Comparison of ENCODE assay signal across 8 cellular contexts in the genomic region with DNA sequence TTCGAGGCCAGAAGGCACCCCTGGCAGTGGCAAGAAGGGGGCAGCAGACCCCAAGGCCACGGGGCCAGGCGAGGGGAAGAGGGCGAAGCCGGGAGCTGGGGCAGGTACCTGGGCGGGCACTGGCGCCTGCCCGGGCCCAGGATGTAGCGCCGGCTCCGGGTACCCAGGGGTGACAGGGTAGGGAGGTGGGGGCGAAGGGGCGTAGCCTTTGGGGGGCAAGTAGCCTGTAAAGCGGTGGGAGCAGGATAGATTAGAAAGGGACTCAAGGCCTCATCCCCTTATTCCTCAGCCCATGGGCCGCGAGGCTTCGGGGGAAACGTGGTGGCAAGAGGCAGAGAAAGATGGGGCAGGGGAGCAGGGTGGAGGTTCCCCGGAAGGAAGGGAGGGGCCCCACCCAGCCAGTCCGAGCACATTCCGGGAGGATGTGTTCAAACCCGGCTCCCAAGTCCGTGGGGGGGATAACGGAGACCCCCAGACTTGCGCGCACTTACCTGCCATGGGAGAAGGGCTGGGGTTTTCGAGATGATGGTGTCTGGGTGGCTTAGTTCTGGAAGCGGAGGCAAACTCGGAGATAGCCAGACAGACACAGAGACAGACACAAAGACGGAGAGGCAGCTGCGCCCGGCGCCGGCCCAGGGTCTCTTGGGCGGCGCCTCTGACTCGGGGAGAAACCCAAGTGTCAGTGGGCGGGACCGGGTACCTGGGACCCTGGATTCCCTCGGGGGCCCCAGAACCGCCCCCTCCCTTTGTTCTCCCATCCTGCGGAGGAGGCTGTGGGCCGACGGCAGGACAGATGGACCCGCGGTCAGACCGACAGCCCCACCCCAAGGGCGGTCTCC. TPM values are rescaled to one million over a fixed set of nuclear protein-coding genes. Genes with fewer than 3 reads are reported as not detected.
DNase-seq lines count a peak whose midpoint lies in the region; ATAC-seq and TF ChIP-seq lines count a peak whose summit lies in the region.

No MANE protein-coding gene starts in this region.

- peak overlapping the region; percentile 68 for H3K27ac ChIP-seq in CD8-positive, alpha-beta T cell (ENCODE audit: low read depth, low read length)
- peak overlapping the region; percentile 81 for H3K27ac ChIP-seq in VCaP

- H3K36me3 ChIP-seq in CD8-positive, alpha-beta T cell (ENCODE audit: insufficient read depth, low read length): peaks cover 36% of the 10 kb centered on the region

- ATAC-seq in CD8-positive, alpha-beta T cell: peak; percentile 70
- peak; percentile 37 for ATAC-seq in GM19455 (IDR thresholded peaks at IDR 0.05; ENCODE audit: unreplicated experiment)

- peaks cover 45% of the 10 kb centered on the region for H3K36me3 Mint-ChIP-seq in CD8-positive, alpha-beta T cell
- H3K36me3 Mint-ChIP-seq in dendritic cell treated with granulocyte-macrophage colony-stimulating factor and Interleukin-4, amounts not matched to agents 40 ng/mL and 50 ng/mL, for 4 days (ENCODE audit: low read depth): peaks cover 55% of the 10 kb centered on the region
- peaks cover 16% of the 10 kb centered on the region for H3K36me3 Mint-ChIP-seq in mesothelial cell of epicardium
- H3K36me3 Mint-ChIP-seq in stimulated activated naive CD8-positive, alpha-beta T cell treated with anti-CD3 and anti-CD28 coated beads, Interleukin-15, Interleukin-2, amounts not matched to agents 100 ng/mL and 50 ng/mL, for 24 hours (ENCODE audit: low read depth): peaks cover 28% of the 10 kb centered on the region

- peak in 5 of 7 experiments; percentile 44 to 80 (median 68) for DNase-seq in CD8-positive, alpha-beta T cell
- peak; percentile 25 for DNase-seq in HT-29 (ENCODE audit: low spot score)
- DNase-seq in mesothelial cell of epicardium (ENCODE audit: low spot score in 2 of 2, unreplicated experiment in 2 of 2): no peak
- no peak for DNase-seq in 8988T

- no peaks in the 10 kb centered on the region for H3K27me3 Mint-ChIP-seq in CD8-positive, alpha-beta T cell (ENCODE audit: low read depth)
- no peaks in the 10 kb centered on the region for H3K27me3 Mint-ChIP-seq in dendritic cell treated with granulocyte-macrophage colony-stimulating factor and Interleukin-4, amounts not matched to agents 40 ng/mL and 50 ng/mL, for 4 days
- no peaks in the 10 kb centered on the region for H3K27me3 Mint-ChIP-seq in mesothelial cell of epicardium (ENCODE audit: low read depth)
- no peaks in the 10 kb centered on the region for H3K27me3 Mint-ChIP-seq in stimulated activated naive CD8-positive, alpha-beta T cell treated with anti-CD3 and anti-CD28 coated beads, Interleukin-15, Interleukin-2, amounts not matched to agents 100 ng/mL and 50 ng/mL, for 24 hours

- H3K9me3 ChIP-seq in CD8-positive, alpha-beta T cell (ENCODE audit: low read length): no peaks in the 10 kb centered on the region

- TF ChIP-seq CTCF in CD8-positive, alpha-beta T cell (IDR thresholded peaks at IDR 0.05): no peak
- TF ChIP-seq CTCF in VCaP (conservative IDR thresholded peaks at IDR 0.05): no peak
- TF ChIP-seq CTCF in mesothelial cell of epicardium (IDR thresholded peaks at IDR 0.05; ENCODE audit: unreplicated experiment): no peak

- peak overlapping the region; percentile 84 for H3K4me3 ChIP-seq in CD8-positive, alpha-beta T cell (ENCODE audit: low read depth, low read length)

- no peaks in the 10 kb centered on the region for H3K9me3 Mint-ChIP-seq in CD8-positive, alpha-beta T cell
- no peaks in the 10 kb centered on the region for H3K9me3 Mint-ChIP-seq in dendritic cell treated with granulocyte-macrophage colony-stimulating factor and Interleukin-4, amounts not matched to agents 40 ng/mL and 50 ng/mL, for 4 days
- no peaks in the 10 kb centered on the region for H3K9me3 Mint-ChIP-seq in mesothelial cell of epicardium
- H3K9me3 Mint-ChIP-seq in stimulated activated naive CD8-positive, alpha-beta T cell treated with anti-CD3 and anti-CD28 coated beads, Interleukin-15, Interleukin-2, amounts not matched to agents 100 ng/mL and 50 ng/mL, for 24 hours: no peaks in the 10 kb centered on the region

- peak overlapping the region; percentile 92 for H3K27ac Mint-ChIP-seq in CD8-positive, alpha-beta T cell
- H3K27ac Mint-ChIP-seq in dendritic cell treated with granulocyte-macrophage colony-stimulating factor and Interleukin-4, amounts not matched to agents 40 ng/mL and 50 ng/mL, for 4 days: peak overlapping the region; percentile 89
- peak overlapping the region; percentile 88 for H3K27ac Mint-ChIP-seq in mesothelial cell of epicardium
- peak overlapping the region; percentile 75 for H3K27ac Mint-ChIP-seq in stimulated activated naive CD8-positive, alpha-beta T cell treated with anti-CD3 and anti-CD28 coated beads, Interleukin-15, Interleukin-2, amounts not matched to agents 100 ng/mL and 50 ng/mL, for 24 hours

- intact Hi-C loops in CD8-positive, alpha-beta T cell (cut with DNase I, micrococcal nuclease): loop anchor here (1.0 to 2.0 kb wide), 4 partner anchors 10 to 89 kb away; a partner anchor contains a TSS
- intact Hi-C loops in dendritic cell treated with granulocyte-macrophage colony-stimulating factor and Interleukin-4, amounts not matched to agents 40 ng/mL and 50 ng/mL, for 4 days (cut with micrococcal nuclease): loop anchor here (1.0 kb wide), 1 partner anchor 10 kb away; a partner anchor contains a TSS

- peaks cover 33% of the 10 kb centered on the region for H3K4me1 ChIP-seq in CD8-positive, alpha-beta T cell (ENCODE audit: insufficient read depth, low read length)

- CTCF ChIA-PET in CD8-positive, alpha-beta T cell (lab: Charles Lee): interaction anchor here (0.9 to 1.1 kb wide), 3 partner anchors 9 to 87 kb away, joined by 3 to 5 read pairs (median 3); a partner anchor contains a TSS

- peaks cover 26% of the 10 kb centered on the region for H3K4me1 Mint-ChIP-seq in CD8-positive, alpha-beta T cell (ENCODE audit: low read depth)
- peaks cover 38% of the 10 kb centered on the region for H3K4me1 Mint-ChIP-seq in dendritic cell treated with granulocyte-macrophage colony-stimulating factor and Interleukin-4, amounts not matched to agents 40 ng/mL and 50 ng/mL, for 4 days (ENCODE audit: low read depth)
- peaks cover 12% of the 10 kb centered on the region for H3K4me1 Mint-ChIP-seq in mesothelial cell of epicardium
- peaks cover 16% of the 10 kb centered on the region for H3K4me1 Mint-ChIP-seq in stimulated activated naive CD8-positive, alpha-beta T cell treated with anti-CD3 and anti-CD28 coated beads, Interleukin-15, Interleukin-2, amounts not matched to agents 100 ng/mL and 50 ng/mL, for 24 hours (ENCODE audit: low read depth)

- H3K4me3 Mint-ChIP-seq in CD8-positive, alpha-beta T cell: peak overlapping the region; percentile 92
- peak overlapping the region; percentile 95 for H3K4me3 Mint-ChIP-seq in dendritic cell treated with granulocyte-macrophage colony-stimulating factor and Interleukin-4, amounts not matched to agents 40 ng/mL and 50 ng/mL, for 4 days
- peak overlapping the region; percentile 90 for H3K4me3 Mint-ChIP-seq in mesothelial cell of epicardium
- peak overlapping the region; percentile 93 for H3K4me3 Mint-ChIP-seq in stimulated activated naive CD8-positive, alpha-beta T cell treated with anti-CD3 and anti-CD28 coated beads, Interleukin-15, Interleukin-2, amounts not matched to agents 100 ng/mL and 50 ng/mL, for 24 hours

- H3K27me3 ChIP-seq in CD8-positive, alpha-beta T cell (ENCODE audit: insufficient read depth, low read length): no peaks in the 10 kb centered on the region

- POLR2A ChIA-PET in CD8-positive, alpha-beta T cell (lab: Charles Lee): interaction anchor here (0.9 to 3.8 kb wide), 6 partner anchors 10 to 89 kb away, joined by 3 to 29 read pairs (median 3); a partner anchor contains a TSS

RNA-seq across cellular contexts. Expression of a gene that starts 0.5 kb away (rescaled TPM):
- 10 to 100 TPM; 38.1 TPM for total RNA-seq in CD8-positive, alpha-beta T cell
- 28.5 and 32.4 TPM in 2 replicates for total RNA-seq in HT-29 (2014; rRNA removed; shearing (Covaris generic))
- total RNA-seq in mesothelial cell of epicardium: 67.4 to 69.3 TPM (median 68.4 TPM) in 3 replicates

RNA-seq across cellular contexts. Expression of a gene that starts 10.1 kb away (rescaled TPM):
- 10 to 100 TPM; 27.1 to 29.1 TPM for total RNA-seq in CD8-positive, alpha-beta T cell
- 84.6 and 111 TPM in 2 replicates for total RNA-seq in HT-29 (2014; rRNA removed; shearing (Covaris generic))
- 65.7 to 78.3 TPM (median 69.4 TPM) in 3 replicates for total RNA-seq in mesothelial cell of epicardium

RNA-seq across cellular contexts. Expression of a gene that starts 12.9 kb away (rescaled TPM):
- 10 to 100 TPM in 1 of 2 experiments, 1 to 10 TPM in 1; 9.9 to 10.0 TPM for total RNA-seq in CD8-positive, alpha-beta T cell
- 4.8 and 9.4 TPM in 2 replicates for total RNA-seq in HT-29 (2014; rRNA removed; shearing (Covaris generic))
- total RNA-seq in mesothelial cell of epicardium: 8.2 to 9.9 TPM (median 9.0 TPM) in 3 replicates

RNA-seq across cellular contexts. Expression of a gene that starts 13.8 kb away (rescaled TPM):
- 10 to 100 TPM; 12.9 to 15.7 TPM for total RNA-seq in CD8-positive, alpha-beta T cell
- total RNA-seq in HT-29 (2014; rRNA removed; shearing (Covaris generic)): 2.2 and 2.7 TPM in 2 replicates
- total RNA-seq in mesothelial cell of epicardium: 88.0 to 97.5 TPM (median 90.8 TPM) in 3 replicates

RNA-seq across cellular contexts. Expression of a gene that starts 26.3 kb away (rescaled TPM):
- total RNA-seq in CD8-positive, alpha-beta T cell: not detected
- total RNA-seq in HT-29 (2014; rRNA removed; shearing (Covaris generic)): not detected in 2 replicates
- total RNA-seq in mesothelial cell of epicardium: 0.38 TPM in 1 of 3 replicates, not detected in the others

Comparison
In these comparisons a context has a peak if more than half of its experiments do, and no peak if none do; other contexts are left out.
1. DNase-seq: peak in CD8-positive, alpha-beta T cell (5 of 7) and HT-29 (single experiment); none in mesothelial cell of epicardium (0 of 2) and 8988T (single experiment).
2. Peak in every context shown above with its lines, with median percentiles within 50 percentile points of each other: H3K27ac Mint-ChIP-seq and H3K4me3 Mint-ChIP-seq.